8 cellular contexts compared by ENCODE assay signal in the genomic region with DNA sequence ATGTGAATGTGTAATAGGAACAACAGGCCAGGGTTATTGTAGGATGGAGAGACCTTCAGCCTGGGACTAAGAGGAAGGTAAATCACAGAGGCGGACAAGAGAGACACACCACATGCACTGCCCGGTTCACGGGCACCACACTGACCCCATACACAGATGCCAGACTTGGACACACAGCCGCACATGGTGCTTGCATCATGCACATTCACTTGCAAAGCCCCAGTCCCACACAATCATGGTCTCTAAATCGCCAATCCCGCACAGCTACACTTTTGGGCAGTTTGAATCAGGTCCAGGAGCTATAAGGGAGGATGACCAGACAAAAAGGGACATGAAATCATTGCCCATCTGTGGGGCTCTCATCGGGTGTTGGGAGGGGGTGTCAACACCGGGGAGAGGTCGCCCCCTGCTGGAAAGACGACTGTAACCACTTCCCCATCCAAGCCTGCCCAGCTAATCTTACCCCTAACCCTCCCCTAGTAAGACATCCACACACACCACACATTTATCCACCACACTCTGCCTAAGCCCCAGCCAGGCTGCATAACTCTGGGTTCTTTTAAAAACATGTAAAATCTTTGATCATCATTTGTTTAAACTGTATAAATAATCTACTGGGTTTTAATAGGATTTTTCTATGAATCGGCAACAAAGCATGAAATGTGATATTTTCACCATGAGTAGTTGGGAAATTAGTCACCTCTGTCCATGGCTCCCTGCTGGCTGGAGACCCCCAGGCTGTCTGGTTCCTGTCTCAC. TPM values are rescaled to one million over a fixed set of nuclear protein-coding genes. Genes with fewer than 3 reads are reported as not detected.
DNase-seq lines count a peak whose midpoint lies in the region; ATAC-seq and TF ChIP-seq lines count a peak whose summit lies in the region.

No MANE protein-coding gene starts in this region.

- H3K27me3 ChIP-seq in left ventricle myocardium inferior (ENCODE audit: low read depth) = peaks cover 83% of the 10 kb centered on the region

- H3K36me3 ChIP-seq in left ventricle myocardium inferior = no peaks in the 10 kb centered on the region

- no peak overlapping the region for H3K27ac Mint-ChIP-seq in activated T-cell treated with anti-CD3 and anti-CD28 coated beads, Interleukin-2, amount 50 U/mL, for 24 hours

- ATAC-seq in HG03097 (IDR thresholded peaks at IDR 0.05; ENCODE audit: low FRiP score, unreplicated experiment) (no peak), HG03135 (IDR thresholded peaks at IDR 0.05; ENCODE audit: unreplicated experiment) (no peak)

- no peak overlapping the region for H3K4me3 ChIP-seq in left ventricle myocardium inferior

- H3K4me1 Mint-ChIP-seq in activated T-cell treated with anti-CD3 and anti-CD28 coated beads, Interleukin-2, amount 50 U/mL, for 24 hours (ENCODE audit: low read depth) = no peaks in the 10 kb centered on the region

- no peaks in the 10 kb centered on the region for H3K4me1 ChIP-seq in left ventricle myocardium inferior

- H3K36me3 Mint-ChIP-seq in activated T-cell treated with anti-CD3 and anti-CD28 coated beads, Interleukin-2, amount 50 U/mL, for 24 hours (ENCODE audit: low read depth) = no peaks in the 10 kb centered on the region

- no peaks in the 10 kb centered on the region for H3K9me3 ChIP-seq in left ventricle myocardium inferior (replicated peaks)

- intact Hi-C loops in left ventricle myocardium inferior (cut with micrococcal nuclease) = loop anchor here (10.0 kb wide), 1 partner anchor 317 kb away; no protein-coding TSS in a partner anchor

- peak; percentile 35 for DNase-seq in Ammon's horn (ENCODE audit: low spot score)
- DNase-seq in GM19238 (ENCODE audit: insufficient read length, low spot score) = peak; percentile 62
- DNase-seq in NOMO-1 treated with dmso at 0.1 percent for 144 hours (lab: John Stamatoyannopoulos, UW; ENCODE audit: unreplicated experiment) = peak; percentile 13
- DNase-seq in activated T-cell treated with anti-CD3 and anti-CD28 coated beads, Interleukin-2, amount 50 U/mL, for 24 hours = peak; percentile 72
- DNase-seq in left ventricle myocardium inferior = no peak
- peak; percentile 27 for DNase-seq in stimulated activated CD4-positive, alpha-beta T cell treated with anti-CD3 and anti-CD28 coated beads, Interleukin-2, amount 100 ng/mL, for 4 hours (ENCODE audit: low read depth)

- no peak overlapping the region for H3K27ac ChIP-seq in left ventricle myocardium inferior (replicated peaks)

- H3K4me3 Mint-ChIP-seq in activated T-cell treated with anti-CD3 and anti-CD28 coated beads, Interleukin-2, amount 50 U/mL, for 24 hours = no peak overlapping the region

- TF ChIP-seq CTCF in left ventricle myocardium inferior (IDR thresholded peaks at IDR 0.05; ENCODE audit: borderline replicate concordance) = peak; percentile 47

- peaks cover 22% of the 10 kb centered on the region for H3K27me3 Mint-ChIP-seq in activated T-cell treated with anti-CD3 and anti-CD28 coated beads, Interleukin-2, amount 50 U/mL, for 24 hours

- H3K9me3 Mint-ChIP-seq in activated T-cell treated with anti-CD3 and anti-CD28 coated beads, Interleukin-2, amount 50 U/mL, for 24 hours = no peaks in the 10 kb centered on the region

RNA-seq across cellular contexts. Expression of gene SLF2, which starts 40.5 kb away (rescaled TPM):
- 16.4 TPM for total RNA-seq in left ventricle myocardium inferior
